22 cellular contexts compared by ENCODE assay signal in genomic region chr18:297936-298335, GRCh38.
"Had no signal": no experiment of that assay in that cellular context is flagged by ENCODE, and none has a peak within 500 bp of the region (broad histone marks: within the 10 kb centered on the region; RNA-seq: fewer than 3 reads in every experiment).

No MANE protein-coding gene starts in this region.

- H3K27me3 ChIP-seq: dorsolateral prefrontal cortex, heart left ventricle, neutrophil, stomach had no signal

- H3K27ac ChIP-seq: dorsolateral prefrontal cortex, heart left ventricle, neutrophil, psoas muscle, skin epidermis, stomach, thoracic aorta had no signal

- ATAC-seq: heart left ventricle; left colon; left ventricle myocardium superior; naive thymus-derived CD8-positive, alpha-beta T cell; psoas muscle; sciatic nerve; stimulated activated naive B cell treated with anti-CD40 and anti-IgM and Interleukin-4, amounts not matched to agents 10 μg/mL and 1 μg/mL and 100 μg/mL, for 72 hours had no signal

- H3K36me3 ChIP-seq: heart left ventricle, neutrophil, stomach, thoracic aorta had no signal

- H3K4me1 ChIP-seq: psoas muscle, stomach had no signal

- H3K4me3 ChIP-seq: dorsolateral prefrontal cortex, heart left ventricle, lung, psoas muscle, skin epidermis, stomach, thoracic aorta had no signal

- DNase-seq: cortex of kidney; dorsolateral prefrontal cortex; effector CD8-positive, alpha-beta T cell; heart left ventricle; hippocampal formation; left colon; left ventricle myocardium superior; mesenchymal stem cell; naive thymus-derived CD8-positive, alpha-beta T cell; psoas muscle; retina; stimulated activated CD4-positive, alpha-beta T cell treated with anti-CD3 and anti-CD28 coated beads, Interleukin-2, amount 100 ng/mL, for 24 hours; stimulated activated CD4-positive, alpha-beta T cell treated with anti-CD3 and anti-CD28 coated beads, Interleukin-4, amount 100 ng/mL, for 4 hours; stimulated activated naive B cell treated with anti-CD40 and anti-IgM and Interleukin-4, amounts not matched to agents 10 μg/mL and 1 μg/mL and 100 μg/mL, for 72 hours; stomach; substantia nigra; trophoblast cell had no signal
